8 cellular contexts compared by ENCODE assay signal in genomic region chr4:8403173-8403753, GRCh38. TPM values are rescaled to one million over a fixed set of nuclear protein-coding genes. Genes with fewer than 3 reads are reported as not detected.
DNase-seq lines count a peak whose midpoint lies in the region; ATAC-seq and TF ChIP-seq lines count a peak whose summit lies in the region.

No MANE protein-coding gene starts in this region.

- H3K36me3 ChIP-seq in SJSA1 (no peaks in the 10 kb centered on the region), adrenal gland (replicated peaks in 1 of 2) (peaks cover 0 to 27% of the 10 kb centered on the region in 2 donors)

- WGBS in adrenal gland, 4 donors = 42 to 53% (median 44%) methylated on average over 10 to 12 of the region's 12 CpGs

- H3K4me1 ChIP-seq in SJSA1 (replicated peaks) = no peaks in the 10 kb centered on the region
- peaks cover 0 to 15% of the 10 kb centered on the region in 2 donors for H3K4me1 ChIP-seq in adrenal gland (replicated peaks in 1 of 2)

- no peak for TF ChIP-seq POLR2A in adrenal gland (IDR thresholded peaks at IDR 0.05)

- ATAC-seq in GM21619 (IDR thresholded peaks at IDR 0.05; ENCODE audit: unreplicated experiment) (no peak), GM21723 (IDR thresholded peaks at IDR 0.05; ENCODE audit: unreplicated experiment) (no peak)

- no peaks in the 10 kb centered on the region for H3K27me3 ChIP-seq in SJSA1 (replicated peaks)
- no peaks in the 10 kb centered on the region for H3K27me3 ChIP-seq in adrenal gland

- intact Hi-C loops in adrenal gland (cut with DNase I) (loop anchor here (2.0 to 5.0 kb wide), 2 partner anchors 160 to 226 kb away; no protein-coding TSS in a partner anchor), cardiac septum (cut with DNase I) (loop anchor here (1.0 to 5.0 kb wide), 3 partner anchors 128 to 221 kb away; no protein-coding TSS in a partner anchor), posterior vena cava (cut with DNase I) (loop anchor here (1.0 to 10.0 kb wide), 4 partner anchors 128 to 228 kb away; no protein-coding TSS in a partner anchor)

- H3K27ac ChIP-seq in SJSA1 = no peak overlapping the region
- H3K27ac ChIP-seq in adrenal gland = peak overlapping the region in 2 of 5 donors; percentile 6 to 71

- TF ChIP-seq CTCF in adrenal gland (IDR thresholded peaks at IDR 0.05) = peak; percentile 89 to 96 (median 94)

- peak; percentile 18 for DNase-seq in DMS114 treated with DMSO at 0.1 percent for 48 hours (lab: John Stamatoyannopoulos, UW; ENCODE audit: unreplicated experiment)
- peak; percentile 59 for DNase-seq in KG1 (lab: John Stamatoyannopoulos, UW)
- peak; percentile 54 to 74 for DNase-seq in SJSA1 (ENCODE audit: low read depth in 1 of 2, low spot score in 2 of 2)
- peak; percentile 87 to 93 (median 91) for DNase-seq in adrenal gland
- DNase-seq in cardiac septum (ENCODE audit: low spot score) = peak; percentile 94
- DNase-seq in posterior vena cava (ENCODE audit: low spot score) = peak; percentile 96

- H3K4me3 ChIP-seq in SJSA1 = no peak overlapping the region
- no peak overlapping the region for H3K4me3 ChIP-seq in adrenal gland

- H3K9me3 ChIP-seq in SJSA1 (replicated peaks) = no peaks in the 10 kb centered on the region
- no peaks in the 10 kb centered on the region for H3K9me3 ChIP-seq in adrenal gland (replicated peaks in 1 of 3)

RNA-seq across cellular contexts. Expression of gene ACOX3, which starts 37.3 kb away (rescaled TPM):
- 18.9 and 21.2 TPM in 2 replicates for total RNA-seq in SJSA1 (2014; rRNA removed; shearing (Covaris generic))
- total RNA-seq in adrenal gland (10 to 100 TPM; 24.3 to 44.2 (median 26.3) TPM), cardiac septum (29.3 TPM), posterior vena cava (10 to 100 TPM; 29.7 to 36.8 TPM)
- 10 to 100 TPM; 10.4 to 29.4 (median 27.3) TPM for polyA plus RNA-seq in adrenal gland

RNA-seq across cellular contexts. Expression of gene TRMT44, which starts 37.3 kb away (rescaled TPM):
- total RNA-seq in SJSA1 (2014; rRNA removed; shearing (Covaris generic)) = 21.8 and 28.7 TPM in 2 replicates
- 10 to 100 TPM; 10.5 to 26.2 (median 14.9) TPM for total RNA-seq in adrenal gland
- 10 to 100 TPM in 1 of 3 donors, 1 to 10 TPM in 2; 6.0 to 12.9 (median 9.9) TPM for polyA plus RNA-seq in adrenal gland
- total RNA-seq in cardiac septum = 9.0 TPM
- 10 to 100 TPM; 14.2 to 15.5 TPM for total RNA-seq in posterior vena cava

Comparison
In these comparisons a context has a peak if more than half of its experiments do, and no peak if none do; other contexts are left out.
1. DNase-seq: peak in every context shown above with its lines; median percentile 96 in posterior vena cava; 94 in cardiac septum; 91 in adrenal gland; 64 in SJSA1; 59 in KG1; 18 in DMS114 treated with DMSO at 0.1 percent for 48 hours.